11 cellular contexts compared by ENCODE assay signal in the genomic region with DNA sequence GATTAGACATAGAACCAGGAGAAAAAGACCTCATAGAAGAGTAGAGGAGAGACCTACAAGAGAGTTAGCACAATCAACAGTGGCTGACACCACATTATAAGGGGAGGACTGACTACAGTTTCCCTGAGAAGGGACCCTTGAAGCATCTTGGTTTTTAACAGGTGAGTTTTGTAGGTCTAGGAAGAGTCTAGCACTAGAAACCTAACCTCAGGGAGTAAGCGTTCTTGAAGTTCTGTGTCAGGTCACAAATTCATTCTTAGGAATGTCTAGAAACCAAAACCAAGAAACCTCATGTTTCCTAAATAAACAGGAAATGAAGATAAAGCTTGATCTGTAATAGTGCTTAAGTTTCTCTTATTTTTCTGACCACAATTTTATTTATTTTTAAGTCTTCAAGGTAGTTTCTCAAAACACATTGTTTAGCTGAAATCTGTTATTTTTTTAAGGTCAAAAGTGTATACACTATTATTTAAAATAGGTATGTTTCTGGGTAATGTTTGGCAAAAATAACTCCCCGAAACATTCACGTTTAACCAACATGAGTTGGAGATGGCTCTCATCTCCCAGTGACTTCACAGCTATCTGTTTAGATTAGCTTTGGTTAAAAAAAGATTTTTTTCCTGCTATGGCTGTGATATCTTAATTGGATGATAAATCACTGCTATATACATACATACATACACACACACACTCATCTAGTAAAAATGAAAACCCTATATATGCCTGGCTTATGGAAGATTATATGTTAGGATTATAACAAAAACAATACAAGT. TPM values are rescaled to one million over a fixed set of nuclear protein-coding genes. Genes with fewer than 3 reads are reported as not detected.
DNase-seq lines count a peak whose midpoint lies in the region; ATAC-seq, FAIRE-seq and TF ChIP-seq lines count a peak whose summit lies in the region.
"Had no signal": no experiment of that assay in that cellular context is flagged by ENCODE, and none has a peak within 500 bp of the region (broad histone marks: within the 10 kb centered on the region; RNA-seq: fewer than 3 reads in every experiment).

No MANE protein-coding gene starts in this region.

- H3K9me3 ChIP-seq in CD4-positive, alpha-beta T cell (ENCODE audit: control insufficient read depth, low read length) = no peaks in the 10 kb centered on the region
- H3K9me3 ChIP-seq: ovary had no signal

- H3K36me3 ChIP-seq in KMS-11 (ENCODE audit: insufficient read depth) (no peaks in the 10 kb centered on the region), bronchial epithelial cell (ENCODE audit: control insufficient read depth, insufficient read depth, low read length) (no peaks in the 10 kb centered on the region)
- H3K36me3 ChIP-seq: ovary had no signal

- H3K9ac ChIP-seq in KMS-11 = no peak overlapping the region

- POLR2A ChIA-PET in CD4-positive, alpha-beta T cell (lab: Charles Lee) = interaction anchor here (0.6 to 2.1 kb wide), 7 partner anchors 9 to 582 kb away, joined by 3 to 9 read pairs (median 3); a partner anchor contains a TSS

- H3K27me3 ChIP-seq in CD4-positive, alpha-beta T cell (ENCODE audit: control insufficient read depth, insufficient read depth, low read length) = no peaks in the 10 kb centered on the region
- H3K27me3 ChIP-seq in KMS-11 (ENCODE audit: insufficient read depth, low read depth) = no peaks in the 10 kb centered on the region
- no peaks in the 10 kb centered on the region for H3K27me3 ChIP-seq in bronchial epithelial cell (ENCODE audit: control insufficient read depth, insufficient read depth, low read length)
- H3K27me3 ChIP-seq: ovary had no signal

- no peaks in the 10 kb centered on the region for H3K27me3 Mint-ChIP-seq in CD4-positive, alpha-beta T cell
- H3K27me3 Mint-ChIP-seq in naive B cell = no peaks in the 10 kb centered on the region

- H3K9me3 Mint-ChIP-seq in CD4-positive, alpha-beta T cell = no peaks in the 10 kb centered on the region
- H3K9me3 Mint-ChIP-seq in naive B cell = no peaks in the 10 kb centered on the region

- FAIRE-seq in bronchial epithelial cell (lab: Jason Lieb, UNC) = no peak

- H3K4me3 Mint-ChIP-seq in CD4-positive, alpha-beta T cell = peak overlapping the region; percentile 50
- peak overlapping the region; percentile 28 to 82 (median 60) for H3K4me3 Mint-ChIP-seq in naive B cell

- ATAC-seq in CD4-positive, alpha-beta T cell (ENCODE audit: poor library complexity) = peak; percentile 51
- ATAC-seq in naive B cell (ENCODE audit: low read depth in 2 of 2) (no peak), GM21576 (IDR thresholded peaks at IDR 0.05; ENCODE audit: unreplicated experiment) (no peak)

- intact Hi-C loops in CD4-positive, alpha-beta T cell (cut with DNase I, micrococcal nuclease) = loop anchor here in 1 of 2 experiments (5.0 kb wide), 1 partner anchor 35 kb away; a partner anchor contains a TSS

- peaks cover 94% of the 10 kb centered on the region for H3K4me1 Mint-ChIP-seq in CD4-positive, alpha-beta T cell (ENCODE audit: low read depth)
- peaks cover 59 to 85% (median 83%) of the 10 kb centered on the region in 3 donors for H3K4me1 Mint-ChIP-seq in naive B cell

- peaks cover 11% of the 10 kb centered on the region for H3K36me3 Mint-ChIP-seq in CD4-positive, alpha-beta T cell (ENCODE audit: low read depth)
- H3K36me3 Mint-ChIP-seq in naive B cell = no peaks in the 10 kb centered on the region

- no peak for DNase-seq in CD4-positive, alpha-beta T cell
- DNase-seq in bronchial epithelial cell (ENCODE audit: low read depth) (peak; percentile 15), naive B cell (no peak), putamen (ENCODE audit: low spot score) (no peak), NCI-H345 treated with DMSO at 0.1 percent for 48 hours (lab: John Stamatoyannopoulos, UW; ENCODE audit: unreplicated experiment) (no peak)
- DNase-seq in stimulated activated CD4-positive, alpha-beta T cell treated with anti-CD3 and anti-CD28 coated beads, Interleukin-4, amount 100 ng/mL, for 24 hours = no peak
- DNase-seq: DMS79 treated with DMSO at 0.1 percent for 48 hours, NCI-H526 treated with DMSO at 0.1 percent for 48 hours, ovary had no signal

- CTCF ChIA-PET in CD4-positive, alpha-beta T cell (lab: Charles Lee) = interaction anchor here (0.6 to 2.1 kb wide), 3 partner anchors 10 to 1108 kb away, joined by 3 to 6 read pairs (median 6); no protein-coding TSS in a partner anchor

- TF ChIP-seq CTCF in CD4-positive, alpha-beta T cell (IDR thresholded peaks at IDR 0.05) = no peak
- TF ChIP-seq CTCF in KMS-11 (conservative IDR thresholded peaks at IDR 0.05; ENCODE audit: low read depth, low read length) = no peak
- no peak for TF ChIP-seq CTCF in bronchial epithelial cell (IDR thresholded peaks at IDR 0.05; ENCODE audit: insufficient read depth, low read length, severe bottlenecking)

- peaks cover 79% of the 10 kb centered on the region for H3K4me1 ChIP-seq in KMS-11 (ENCODE audit: low read depth, poor library complexity, severe bottlenecking)

- H3K4me3 ChIP-seq in KMS-11 (IDR thresholded peaks at IDR 0.05; ENCODE audit: insufficient read depth, low read depth, low read length) = no peak overlapping the region
- no peak overlapping the region for H3K4me3 ChIP-seq in bronchial epithelial cell (ENCODE audit: low read depth, low read length)
- H3K4me3 ChIP-seq: ovary had no signal

- H3K27ac ChIP-seq in CD4-positive, alpha-beta T cell (ENCODE audit: low read depth, low read length) = no peak overlapping the region
- peak overlapping the region; percentile 20; the same call in 1 of the 2 replicates for H3K27ac ChIP-seq in KMS-11
- H3K27ac ChIP-seq: ovary had no signal

- H3K27ac Mint-ChIP-seq in CD4-positive, alpha-beta T cell = peak overlapping the region; percentile 43
- H3K27ac Mint-ChIP-seq in naive B cell = peak overlapping the region in 5 of 6 donors; percentile 71 to 95 (median 84)

- H2AFZ ChIP-seq in KMS-11 (ENCODE audit: low read depth) = no peak overlapping the region

- peaks cover 82% of the 10 kb centered on the region for H3K79me2 ChIP-seq in KMS-11 (ENCODE audit: insufficient read depth, low read depth)

- peaks cover 4% of the 10 kb centered on the region; the same call in 1 of the 2 replicates for H4K20me1 ChIP-seq in KMS-11 (ENCODE audit: insufficient read depth)

- peak overlapping the region; percentile 37 for H3K4me2 ChIP-seq in KMS-11

RNA-seq across cellular contexts. Expression of a gene that starts 37.1 kb away (rescaled TPM):
- 10 to 100 TPM; 59.4 to 62.5 TPM for total RNA-seq in CD4-positive, alpha-beta T cell
- 9.3 and 10.3 TPM in 2 replicates for total RNA-seq in bronchial epithelial cell
- 100 to 1,000 TPM in 1 of 6 donors, 10 to 100 TPM in 5; 39.8 to 106 (median 90.2) TPM for polyA plus RNA-seq in naive B cell (ENCODE audit: low read depth in 6 of 6)

RNA-seq across cellular contexts. Expression of a gene that starts 57.0 kb away (rescaled TPM):
- total RNA-seq in CD4-positive, alpha-beta T cell = 1 to 10 TPM; 1.6 to 2.3 TPM
- total RNA-seq in bronchial epithelial cell = 10.2 and 10.3 TPM in 2 replicates
- 10 to 100 TPM in 1 of 6 donors, 1 to 10 TPM in 5; 1.6 to 10.2 (median 7.3) TPM for polyA plus RNA-seq in naive B cell (ENCODE audit: low read depth in 6 of 6)
